Comparison of ENCODE assay signal across 8 cellular contexts in the genomic region with DNA sequence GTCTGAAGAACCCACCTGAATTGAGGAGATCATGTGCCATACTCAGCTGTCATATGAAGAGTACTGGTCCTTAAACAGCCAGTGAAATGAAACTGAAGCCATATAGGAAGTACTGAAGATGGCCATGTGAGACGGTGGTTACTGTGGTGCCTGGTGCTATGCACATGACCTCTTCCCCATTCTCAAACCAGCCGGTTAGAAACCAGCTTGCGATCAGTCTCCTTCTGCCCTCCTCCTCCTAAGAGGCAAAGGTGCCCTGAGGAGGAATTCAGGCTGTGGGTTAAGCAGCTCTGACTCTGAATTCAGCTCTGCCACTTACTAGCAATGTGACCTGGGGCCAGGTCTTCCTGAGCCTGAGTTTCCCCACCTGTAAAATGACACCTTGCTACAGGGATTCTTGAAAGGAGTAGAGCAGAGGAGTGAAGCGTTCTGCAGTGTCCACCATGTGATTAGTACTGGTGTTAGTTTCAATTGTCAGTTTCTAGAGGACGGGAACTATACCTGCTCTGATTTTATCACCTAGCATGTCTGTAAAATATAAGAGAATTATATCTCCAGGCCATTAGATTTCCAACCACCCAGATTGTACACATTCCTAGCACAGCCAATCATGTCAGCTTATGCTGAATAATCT. TPM values are rescaled to one million over a fixed set of nuclear protein-coding genes. Genes with fewer than 3 reads are reported as not detected.
DNase-seq lines count a peak whose midpoint lies in the region; ATAC-seq and TF ChIP-seq lines count a peak whose summit lies in the region.

No MANE protein-coding gene starts in this region.

- peaks cover 0 to 64% (median 20%) of the 10 kb centered on the region in 9 donors for H3K36me3 ChIP-seq in heart right ventricle

- H3K4me3 Mint-ChIP-seq in activated T-helper 2 cell treated with anti-CD3 and anti-CD28 coated beads, Interferon-gamma antibody, Interleukin-2, Interleukin-4, amounts not matched to agents 10 μg/mL and 5 μg/mL and 100 μg/mL, durations not matched to agents 14 hours and 24 hours and 36 hours (ENCODE audit: low read depth), result no peak overlapping the region
- no peak overlapping the region for H3K4me3 Mint-ChIP-seq in activated T-helper 1 cell treated with anti-CD3 and anti-CD28 coated beads, Interleukin-12 subunit alpha, Interleukin-12 subunit beta, Interleukin-2, Interleukin-4 antibody, amounts not matched to agents 30 ng/mL and 10 ng/mL and 1 ng/mL, durations not matched to agents 14 hours and 24 hours and 36 hours

- no peaks in the 10 kb centered on the region for H3K9me3 Mint-ChIP-seq in activated T-helper 2 cell treated with anti-CD3 and anti-CD28 coated beads, Interferon-gamma antibody, Interleukin-2, Interleukin-4, amounts not matched to agents 10 μg/mL and 5 μg/mL and 100 μg/mL, durations not matched to agents 14 hours and 24 hours and 36 hours
- H3K9me3 Mint-ChIP-seq in activated T-helper 1 cell treated with anti-CD3 and anti-CD28 coated beads, Interleukin-12 subunit alpha, Interleukin-12 subunit beta, Interleukin-2, Interleukin-4 antibody, amounts not matched to agents 30 ng/mL and 10 ng/mL and 1 ng/mL, durations not matched to agents 14 hours and 24 hours and 36 hours, result no peaks in the 10 kb centered on the region

- no peaks in the 10 kb centered on the region for H3K27me3 ChIP-seq in heart right ventricle

- no peak overlapping the region for H3K27ac Mint-ChIP-seq in activated T-helper 2 cell treated with anti-CD3 and anti-CD28 coated beads, Interferon-gamma antibody, Interleukin-2, Interleukin-4, amounts not matched to agents 10 μg/mL and 5 μg/mL and 100 μg/mL, durations not matched to agents 14 hours and 24 hours and 36 hours
- no peak overlapping the region for H3K27ac Mint-ChIP-seq in activated T-helper 1 cell treated with anti-CD3 and anti-CD28 coated beads, Interleukin-12 subunit alpha, Interleukin-12 subunit beta, Interleukin-2, Interleukin-4 antibody, amounts not matched to agents 30 ng/mL and 10 ng/mL and 1 ng/mL, durations not matched to agents 14 hours and 24 hours and 36 hours

- peaks cover 25% of the 10 kb centered on the region for H3K4me1 Mint-ChIP-seq in activated T-helper 2 cell treated with anti-CD3 and anti-CD28 coated beads, Interferon-gamma antibody, Interleukin-2, Interleukin-4, amounts not matched to agents 10 μg/mL and 5 μg/mL and 100 μg/mL, durations not matched to agents 14 hours and 24 hours and 36 hours (ENCODE audit: low read depth)
- peaks cover 36% of the 10 kb centered on the region for H3K4me1 Mint-ChIP-seq in activated T-helper 1 cell treated with anti-CD3 and anti-CD28 coated beads, Interleukin-12 subunit alpha, Interleukin-12 subunit beta, Interleukin-2, Interleukin-4 antibody, amounts not matched to agents 30 ng/mL and 10 ng/mL and 1 ng/mL, durations not matched to agents 14 hours and 24 hours and 36 hours (ENCODE audit: low read depth)

- DNase-seq in GM13976 (ENCODE audit: low spot score), result peak; percentile 50
- DNase-seq in heart right ventricle, result peak in 1 of 2 donors; percentile 9
- no peak for DNase-seq in NCI-H2227 (lab: John Stamatoyannopoulos, UW; ENCODE audit: unreplicated experiment)
- DNase-seq in T-helper 9 cell, result no peak
- no peak for DNase-seq in activated T-helper 2 cell treated with anti-CD3 and anti-CD28 coated beads, Interferon-gamma antibody, Interleukin-2, Interleukin-4, amounts not matched to agents 10 μg/mL and 5 μg/mL and 100 μg/mL, durations not matched to agents 14 hours and 24 hours and 36 hours (ENCODE audit: low spot score)
- no peak for DNase-seq in activated T-helper 1 cell treated with anti-CD3 and anti-CD28 coated beads, Interleukin-12 subunit alpha, Interleukin-12 subunit beta, Interleukin-2, Interleukin-4 antibody, amounts not matched to agents 30 ng/mL and 10 ng/mL and 1 ng/mL, durations not matched to agents 14 hours and 24 hours and 36 hours (ENCODE audit: low spot score)

- intact Hi-C loops in heart right ventricle (cut with DNase I), result no loop called here
- intact Hi-C loops in activated T-helper 2 cell treated with anti-CD3 and anti-CD28 coated beads, Interferon-gamma antibody, Interleukin-2, Interleukin-4, amounts not matched to agents 10 μg/mL and 5 μg/mL and 100 μg/mL, durations not matched to agents 14 hours and 24 hours and 36 hours (cut with micrococcal nuclease), result loop anchor here (10.0 kb wide), 1 partner anchor 927 kb away; a partner anchor contains a TSS
- intact Hi-C loops in activated T-helper 1 cell treated with anti-CD3 and anti-CD28 coated beads, Interleukin-12 subunit alpha, Interleukin-12 subunit beta, Interleukin-2, Interleukin-4 antibody, amounts not matched to agents 30 ng/mL and 10 ng/mL and 1 ng/mL, durations not matched to agents 14 hours and 24 hours and 36 hours (cut with micrococcal nuclease), result loop anchor here (10.0 kb wide), 1 partner anchor 1997 kb away; a partner anchor contains a TSS

- no peaks in the 10 kb centered on the region for H3K27me3 Mint-ChIP-seq in activated T-helper 2 cell treated with anti-CD3 and anti-CD28 coated beads, Interferon-gamma antibody, Interleukin-2, Interleukin-4, amounts not matched to agents 10 μg/mL and 5 μg/mL and 100 μg/mL, durations not matched to agents 14 hours and 24 hours and 36 hours (ENCODE audit: low read depth)
- H3K27me3 Mint-ChIP-seq in activated T-helper 1 cell treated with anti-CD3 and anti-CD28 coated beads, Interleukin-12 subunit alpha, Interleukin-12 subunit beta, Interleukin-2, Interleukin-4 antibody, amounts not matched to agents 30 ng/mL and 10 ng/mL and 1 ng/mL, durations not matched to agents 14 hours and 24 hours and 36 hours (ENCODE audit: insufficient read depth), result no peaks in the 10 kb centered on the region

- peaks cover 8 to 27% (median 15%) of the 10 kb centered on the region in 9 donors for H3K4me1 ChIP-seq in heart right ventricle

- H3K4me3 ChIP-seq in heart right ventricle, result no peak overlapping the region

- WGBS in heart right ventricle, 2 donors, result 85 to 88% methylated on average over 5 of the region's 5 CpGs

- TF ChIP-seq CTCF in GM13976 (IDR thresholded peaks at IDR 0.05; ENCODE audit: borderline replicate concordance, control extremely low read depth, extremely low read depth, insufficient read depth, missing control alignments), result no peak
- TF ChIP-seq CTCF in heart right ventricle (IDR thresholded peaks at IDR 0.05), result no peak

- peaks cover 33% of the 10 kb centered on the region for H3K36me3 Mint-ChIP-seq in activated T-helper 2 cell treated with anti-CD3 and anti-CD28 coated beads, Interferon-gamma antibody, Interleukin-2, Interleukin-4, amounts not matched to agents 10 μg/mL and 5 μg/mL and 100 μg/mL, durations not matched to agents 14 hours and 24 hours and 36 hours (ENCODE audit: low read depth)
- H3K36me3 Mint-ChIP-seq in activated T-helper 1 cell treated with anti-CD3 and anti-CD28 coated beads, Interleukin-12 subunit alpha, Interleukin-12 subunit beta, Interleukin-2, Interleukin-4 antibody, amounts not matched to agents 30 ng/mL and 10 ng/mL and 1 ng/mL, durations not matched to agents 14 hours and 24 hours and 36 hours (ENCODE audit: low read depth), result peaks cover 9% of the 10 kb centered on the region

- H3K27ac ChIP-seq in heart right ventricle, result peak overlapping the region in 1 of 10 donors; percentile 24

- peak; percentile 85 for ATAC-seq in GM21515 (IDR thresholded peaks at IDR 0.05; ENCODE audit: unreplicated experiment)
- ATAC-seq in HG03571 (IDR thresholded peaks at IDR 0.05; ENCODE audit: unreplicated experiment), result peak; percentile 92
- ATAC-seq in heart right ventricle, result peak in 6 of 8 donors; percentile 21 to 64 (median 46)

- H3K9me3 ChIP-seq in heart right ventricle, result no peaks in the 10 kb centered on the region

- in situ Hi-C loops in GM13976 (cut with MboI; ENCODE audit: low sequenced_read_pairs, unreplicated experiment), result no loop called here

RNA-seq across cellular contexts. Expression of a gene that starts 5.1 kb away (rescaled TPM):
- total RNA-seq in heart right ventricle, result 10 to 100 TPM; 30.7 to 55.7 (median 40.5) TPM
- 1 to 10 TPM; 4.3 to 9.1 TPM for polyA plus RNA-seq in heart right ventricle
- total RNA-seq in activated T-helper 2 cell treated with anti-CD3 and anti-CD28 coated beads, Interferon-gamma antibody, Interleukin-2, Interleukin-4, amounts not matched to agents 10 μg/mL and 5 μg/mL and 100 μg/mL, durations not matched to agents 14 hours and 24 hours and 36 hours, result 17.4 and 21.9 TPM in 2 replicates
- total RNA-seq in activated T-helper 1 cell treated with anti-CD3 and anti-CD28 coated beads, Interleukin-12 subunit alpha, Interleukin-12 subunit beta, Interleukin-2, Interleukin-4 antibody, amounts not matched to agents 30 ng/mL and 10 ng/mL and 1 ng/mL, durations not matched to agents 14 hours and 24 hours and 36 hours, result 21.7 and 23.5 TPM in 2 replicates

RNA-seq across cellular contexts. Expression of a gene that starts 40.2 kb away (rescaled TPM):
- total RNA-seq in heart right ventricle, result 100 to 1,000 TPM in 9 of 10 donors, 10 to 100 TPM in 1; 86.8 to 155 (median 129) TPM
- polyA plus RNA-seq in heart right ventricle, result 10 to 100 TPM; 62.0 to 86.2 TPM
- total RNA-seq in activated T-helper 2 cell treated with anti-CD3 and anti-CD28 coated beads, Interferon-gamma antibody, Interleukin-2, Interleukin-4, amounts not matched to agents 10 μg/mL and 5 μg/mL and 100 μg/mL, durations not matched to agents 14 hours and 24 hours and 36 hours, result 101 and 104 TPM in 2 replicates
- 121 and 133 TPM in 2 replicates for total RNA-seq in activated T-helper 1 cell treated with anti-CD3 and anti-CD28 coated beads, Interleukin-12 subunit alpha, Interleukin-12 subunit beta, Interleukin-2, Interleukin-4 antibody, amounts not matched to agents 30 ng/mL and 10 ng/mL and 1 ng/mL, durations not matched to agents 14 hours and 24 hours and 36 hours

Comparison
In these comparisons a context has a peak if more than half of its experiments do, and no peak if none do; other contexts are left out.
1. intact Hi-C loops: an anchor here in activated T-helper 2 cell treated with anti-CD3 and anti-CD28 coated beads, Interferon-gamma antibody, Interleukin-2, Interleukin-4, amounts not matched to agents 10 μg/mL and 5 μg/mL and 100 μg/mL, durations not matched to agents 14 hours and 24 hours and 36 hours (10.0 kb wide) and activated T-helper 1 cell treated with anti-CD3 and anti-CD28 coated beads, Interleukin-12 subunit alpha, Interleukin-12 subunit beta, Interleukin-2, Interleukin-4 antibody, amounts not matched to agents 30 ng/mL and 10 ng/mL and 1 ng/mL, durations not matched to agents 14 hours and 24 hours and 36 hours (10.0 kb wide); none called in heart right ventricle.